ENCODE assay signal across 1 cellular context in genomic region chr7:114085592-114086490, GRCh38.
TF ChIP-seq lines count a peak whose summit lies in the region.

No MANE protein-coding gene starts in this region.

TF ChIP-seq in HEK293, 187 proteins besides CTCF, POLR2A, EP300 and RAD21 (continued from another document):
- TF ChIP-seq ZNF639 (tag by site-specific recombination; IDR thresholded peaks at IDR 0.05) (peak; percentile 68; the same call in 1 of the 2 replicates), ZNF404 (tag by site-specific recombination; IDR thresholded peaks at IDR 0.05) (no peak), IKZF3 (tag by site-specific recombination; IDR thresholded peaks at IDR 0.05) (peak; percentile 76), ZNF48 (tag by site-specific recombination; IDR thresholded peaks at IDR 0.05) (no peak), ZNF26 (tag by site-specific recombination; IDR thresholded peaks at IDR 0.05) (no peak), INSM2 (tag by site-specific recombination; IDR thresholded peaks at IDR 0.05) (peak; percentile 80), ZNF624 (tag by site-specific recombination; IDR thresholded peaks at IDR 0.05) (no peak), WT1 (tag by site-specific recombination; IDR thresholded peaks at IDR 0.05) (peak; percentile 73), ELK4 (IDR thresholded peaks at IDR 0.05; ENCODE audit: borderline replicate concordance, low read depth, low read length) (no peak), ZNF16 (tag by site-specific recombination; IDR thresholded peaks at IDR 0.05; ENCODE audit: low read depth) (0 out of 2 replicates have a peak, but pooled peaks have one; percentile 3), ZNF791 (tag by site-specific recombination; IDR thresholded peaks at IDR 0.05) (peak; percentile 72; the same call in 1 of the 2 replicates), BCL11B (tag by site-specific recombination; IDR thresholded peaks at IDR 0.05; ENCODE audit: low read depth) (peak; percentile 71; the same call in 1 of the 2 replicates), ZNF140 (tag by site-specific recombination; IDR thresholded peaks at IDR 0.05) (no peak), PATZ1 (tag by site-specific recombination; IDR thresholded peaks at IDR 0.05) (peak; percentile 94), REPIN1 (tag by site-specific recombination; IDR thresholded peaks at IDR 0.05; ENCODE audit: low read depth) (peak; percentile 89), ZNF830 (tag by site-specific recombination; IDR thresholded peaks at IDR 0.05; ENCODE audit: low read depth) (no peak), TRIM28 (IDR thresholded peaks at IDR 0.05; ENCODE audit: borderline replicate concordance, low read length) (no peak), ZNF132 (tag by site-specific recombination; IDR thresholded peaks at IDR 0.05; ENCODE audit: borderline replicate concordance) (no peak), RBAK (tag by site-specific recombination; IDR thresholded peaks at IDR 0.05) (peak; percentile 44; the same call in 1 of the 2 replicates), OVOL3 (tag by site-specific recombination; IDR thresholded peaks at IDR 0.05) (no peak), ZNF580 (tag by site-specific recombination; IDR thresholded peaks at IDR 0.05) (peak; percentile 64), SCRT1 (tag by site-specific recombination; IDR thresholded peaks at IDR 0.05; ENCODE audit: borderline replicate concordance) (peak; percentile 89), ZNF37A (tag by site-specific recombination; IDR thresholded peaks at IDR 0.05) (no peak), SCRT2 (tag by site-specific recombination; IDR thresholded peaks at IDR 0.05) (peak; percentile 90), ZFP41 (tag by site-specific recombination; IDR thresholded peaks at IDR 0.05; ENCODE audit: borderline replicate concordance) (0 out of 2 replicates have a peak, but pooled peaks have one; percentile 11), ZNF10 (tag by site-specific recombination; IDR thresholded peaks at IDR 0.05) (peak; percentile 52; the same call in 1 of the 2 replicates), KLF7 (tag by site-specific recombination; IDR thresholded peaks at IDR 0.05; ENCODE audit: borderline replicate concordance) (peak; percentile 73; the same call in 1 of the 2 replicates), BCL6B (tag by site-specific recombination; IDR thresholded peaks at IDR 0.05) (peak; percentile 41; the same call in 1 of the 2 replicates), ZNF518A (tag by site-specific recombination; conservative IDR thresholded peaks at IDR 0.05; ENCODE audit: low read depth) (peak; percentile 48; the same call in 1 of the 2 replicates), PRDM1 (tag by site-specific recombination; IDR thresholded peaks at IDR 0.05) (no peak; the same call in 1 of the 2 replicates), ZNF621 (tag by site-specific recombination; IDR thresholded peaks at IDR 0.05) (no peak), ZBTB11 (tag by site-specific recombination; conservative IDR thresholded peaks at IDR 0.05; ENCODE audit: low read depth) (peak; percentile 58), KLF9 (tag by site-specific recombination; IDR thresholded peaks at IDR 0.05; ENCODE audit: low read depth) (peak; percentile 67), GLI2 (tag by site-specific recombination; IDR thresholded peaks at IDR 0.05; ENCODE audit: borderline replicate concordance, low read depth) (no peak), ZNF19 (tag by site-specific recombination; IDR thresholded peaks at IDR 0.05; ENCODE audit: low read depth) (no peak)
